Comparison of ENCODE assay signal across 1 cellular context in the genomic region with DNA sequence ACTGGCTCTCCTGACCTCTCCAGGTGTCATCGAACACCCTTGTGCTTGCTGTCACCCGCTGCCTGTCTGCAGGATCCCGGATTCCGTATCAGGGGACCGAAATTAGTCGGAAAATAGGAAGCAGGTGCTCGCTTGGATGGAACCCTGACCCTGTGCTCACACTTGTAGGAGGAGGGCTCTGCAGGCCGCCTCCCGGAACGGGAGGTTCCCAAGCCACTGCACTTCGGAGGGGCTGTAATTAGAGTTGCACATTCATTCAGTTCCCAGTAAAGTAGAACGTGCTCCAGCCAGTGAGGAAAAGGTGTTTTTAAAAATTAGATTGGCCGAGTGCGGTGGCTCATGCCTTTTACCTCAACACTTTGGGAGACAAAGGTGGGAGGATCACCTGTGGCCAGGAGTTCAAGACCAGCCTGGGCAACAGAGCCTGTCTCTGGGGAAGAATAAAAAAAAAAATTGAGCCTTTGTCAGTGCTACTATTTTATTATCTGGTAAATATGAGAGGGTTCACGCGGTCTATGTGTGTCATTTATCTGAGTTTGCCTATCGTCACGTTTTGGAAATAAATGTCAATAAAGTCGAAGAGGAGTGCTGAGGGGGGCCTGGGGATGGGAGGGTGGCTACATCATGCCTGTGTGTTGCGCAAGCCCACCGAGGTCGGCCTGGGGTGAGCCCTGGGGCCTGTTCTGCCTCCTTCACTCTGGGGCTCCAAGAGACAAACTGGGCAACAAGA.
TF ChIP-seq lines count a peak whose summit lies in the region.

No MANE protein-coding gene starts in this region.

TF ChIP-seq in K562, 482 proteins besides CTCF, POLR2A, EP300 and RAD21 (continues in another document):
- TF ChIP-seq BRCA1 (IDR thresholded peaks at IDR 0.05): no peak
- no peak for TF ChIP-seq BRCA1 (CRISPR knock-in tag; IDR thresholded peaks at IDR 0.05)
- no peak for TF ChIP-seq SPI1 (IDR thresholded peaks at IDR 0.05; ENCODE audit: borderline replicate concordance, low read depth, low read length)
- peak in 2 of 3 experiments; percentile 60 to 78 for TF ChIP-seq YY1 (IDR thresholded peaks at IDR 0.05; ENCODE audit: borderline replicate concordance in 1 of 3, control insufficient read depth in 1 of 3, extremely low read depth in 1 of 3, insufficient read depth in 3 of 3, insufficient read length in 1 of 3, insufficient replicate concordance in 2 of 3, low read depth in 1 of 3, low read length in 2 of 3)
- no peak for TF ChIP-seq FUS (optimal IDR thresholded peaks at IDR 0.05; ENCODE audit: low read depth, low read length)
- TF ChIP-seq, protein P1, sequence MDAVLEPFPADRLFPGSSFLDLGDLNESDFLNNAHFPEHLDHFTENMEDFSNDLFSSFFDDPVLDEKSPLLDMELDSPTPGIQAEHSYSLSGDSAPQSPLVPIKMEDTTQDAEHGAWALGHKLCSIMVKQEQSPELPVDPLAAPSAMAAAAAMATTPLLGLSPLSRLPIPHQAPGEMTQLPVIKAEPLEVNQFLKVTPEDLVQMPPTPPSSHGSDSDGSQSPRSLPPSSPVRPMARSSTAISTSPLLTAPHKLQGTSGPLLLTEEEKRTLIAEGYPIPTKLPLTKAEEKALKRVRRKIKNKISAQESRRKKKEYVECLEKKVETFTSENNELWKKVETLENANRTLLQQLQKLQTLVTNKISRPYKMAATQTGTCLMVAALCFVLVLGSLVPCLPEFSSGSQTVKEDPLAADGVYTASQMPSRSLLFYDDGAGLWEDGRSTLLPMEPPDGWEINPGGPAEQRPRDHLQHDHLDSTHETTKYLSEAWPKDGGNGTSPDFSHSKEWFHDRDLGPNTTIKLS (IDR thresholded peaks at IDR 0.05; ENCODE audit: borderline replicate concordance, low read depth): peak; percentile 72; the same call in 1 of the 2 replicates
- peak; percentile 70 for TF ChIP-seq GATAD2B (IDR thresholded peaks at IDR 0.05; ENCODE audit: borderline replicate concordance)
- TF ChIP-seq HDAC8 (tag; IDR thresholded peaks at IDR 0.05): peak; percentile 50; the same call in 1 of the 2 replicates
- TF ChIP-seq GABPB1 (CRISPR knock-in tag; IDR thresholded peaks at IDR 0.05): peak; percentile 95
- TF ChIP-seq ZNF644 (tag; IDR thresholded peaks at IDR 0.05; ENCODE audit: low read depth): no peak
- TF ChIP-seq ZNF121 (CRISPR knock-in tag; conservative IDR thresholded peaks at IDR 0.05): no peak
- peak; percentile 27; the same call in 1 of the 2 replicates for TF ChIP-seq MIER1 (IDR thresholded peaks at IDR 0.05; ENCODE audit: low read depth)
- TF ChIP-seq, protein P2, sequence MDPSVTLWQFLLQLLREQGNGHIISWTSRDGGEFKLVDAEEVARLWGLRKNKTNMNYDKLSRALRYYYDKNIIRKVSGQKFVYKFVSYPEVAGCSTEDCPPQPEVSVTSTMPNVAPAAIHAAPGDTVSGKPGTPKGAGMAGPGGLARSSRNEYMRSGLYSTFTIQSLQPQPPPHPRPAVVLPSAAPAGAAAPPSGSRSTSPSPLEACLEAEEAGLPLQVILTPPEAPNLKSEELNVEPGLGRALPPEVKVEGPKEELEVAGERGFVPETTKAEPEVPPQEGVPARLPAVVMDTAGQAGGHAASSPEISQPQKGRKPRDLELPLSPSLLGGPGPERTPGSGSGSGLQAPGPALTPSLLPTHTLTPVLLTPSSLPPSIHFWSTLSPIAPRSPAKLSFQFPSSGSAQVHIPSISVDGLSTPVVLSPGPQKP (CRISPR knock-in tag; IDR thresholded peaks at IDR 0.05): no peak
- TF ChIP-seq ZNF384 (IDR thresholded peaks at IDR 0.05; ENCODE audit: low read depth, low read length): peak; percentile 56
- TF ChIP-seq HNRNPUL1 (IDR thresholded peaks at IDR 0.05; ENCODE audit: low read length): peak; percentile 39; the same call in 1 of the 2 replicates
- no peak for TF ChIP-seq HNRNPK (IDR thresholded peaks at IDR 0.05; ENCODE audit: low read depth, low read length, poor library complexity, severe bottlenecking)
- TF ChIP-seq CBX2 (IDR thresholded peaks at IDR 0.05; ENCODE audit: insufficient read depth, low read length, poor library complexity, severe bottlenecking): no peak
- TF ChIP-seq, protein P3, sequence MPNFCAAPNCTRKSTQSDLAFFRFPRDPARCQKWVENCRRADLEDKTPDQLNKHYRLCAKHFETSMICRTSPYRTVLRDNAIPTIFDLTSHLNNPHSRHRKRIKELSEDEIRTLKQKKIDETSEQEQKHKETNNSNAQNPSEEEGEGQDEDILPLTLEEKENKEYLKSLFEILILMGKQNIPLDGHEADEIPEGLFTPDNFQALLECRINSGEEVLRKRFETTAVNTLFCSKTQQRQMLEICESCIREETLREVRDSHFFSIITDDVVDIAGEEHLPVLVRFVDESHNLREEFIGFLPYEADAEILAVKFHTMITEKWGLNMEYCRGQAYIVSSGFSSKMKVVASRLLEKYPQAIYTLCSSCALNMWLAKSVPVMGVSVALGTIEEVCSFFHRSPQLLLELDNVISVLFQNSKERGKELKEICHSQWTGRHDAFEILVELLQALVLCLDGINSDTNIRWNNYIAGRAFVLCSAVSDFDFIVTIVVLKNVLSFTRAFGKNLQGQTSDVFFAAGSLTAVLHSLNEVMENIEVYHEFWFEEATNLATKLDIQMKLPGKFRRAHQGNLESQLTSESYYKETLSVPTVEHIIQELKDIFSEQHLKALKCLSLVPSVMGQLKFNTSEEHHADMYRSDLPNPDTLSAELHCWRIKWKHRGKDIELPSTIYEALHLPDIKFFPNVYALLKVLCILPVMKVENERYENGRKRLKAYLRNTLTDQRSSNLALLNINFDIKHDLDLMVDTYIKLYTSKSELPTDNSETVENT (CRISPR knock-in tag; IDR thresholded peaks at IDR 0.05): no peak
- TF ChIP-seq MAFG (tag; conservative IDR thresholded peaks at IDR 0.05): no peak
- TF ChIP-seq NR2F6 (CRISPR knock-in tag; IDR thresholded peaks at IDR 0.05): no peak
- no peak for TF ChIP-seq MYNN (IDR thresholded peaks at IDR 0.05)
- no peak for TF ChIP-seq MYNN (CRISPR knock-in tag; IDR thresholded peaks at IDR 0.05)
- peak; percentile 70 for TF ChIP-seq POLR2AphosphoS5 (IDR thresholded peaks at IDR 0.05; ENCODE audit: control insufficient read depth, insufficient read depth, low read depth, low read length)
- TF ChIP-seq, protein P4, sequence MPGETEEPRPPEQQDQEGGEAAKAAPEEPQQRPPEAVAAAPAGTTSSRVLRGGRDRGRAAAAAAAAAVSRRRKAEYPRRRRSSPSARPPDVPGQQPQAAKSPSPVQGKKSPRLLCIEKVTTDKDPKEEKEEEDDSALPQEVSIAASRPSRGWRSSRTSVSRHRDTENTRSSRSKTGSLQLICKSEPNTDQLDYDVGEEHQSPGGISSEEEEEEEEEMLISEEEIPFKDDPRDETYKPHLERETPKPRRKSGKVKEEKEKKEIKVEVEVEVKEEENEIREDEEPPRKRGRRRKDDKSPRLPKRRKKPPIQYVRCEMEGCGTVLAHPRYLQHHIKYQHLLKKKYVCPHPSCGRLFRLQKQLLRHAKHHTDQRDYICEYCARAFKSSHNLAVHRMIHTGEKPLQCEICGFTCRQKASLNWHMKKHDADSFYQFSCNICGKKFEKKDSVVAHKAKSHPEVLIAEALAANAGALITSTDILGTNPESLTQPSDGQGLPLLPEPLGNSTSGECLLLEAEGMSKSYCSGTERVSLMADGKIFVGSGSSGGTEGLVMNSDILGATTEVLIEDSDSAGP (CRISPR knock-in tag; IDR thresholded peaks at IDR 0.05): no peak
- TF ChIP-seq, protein P5, sequence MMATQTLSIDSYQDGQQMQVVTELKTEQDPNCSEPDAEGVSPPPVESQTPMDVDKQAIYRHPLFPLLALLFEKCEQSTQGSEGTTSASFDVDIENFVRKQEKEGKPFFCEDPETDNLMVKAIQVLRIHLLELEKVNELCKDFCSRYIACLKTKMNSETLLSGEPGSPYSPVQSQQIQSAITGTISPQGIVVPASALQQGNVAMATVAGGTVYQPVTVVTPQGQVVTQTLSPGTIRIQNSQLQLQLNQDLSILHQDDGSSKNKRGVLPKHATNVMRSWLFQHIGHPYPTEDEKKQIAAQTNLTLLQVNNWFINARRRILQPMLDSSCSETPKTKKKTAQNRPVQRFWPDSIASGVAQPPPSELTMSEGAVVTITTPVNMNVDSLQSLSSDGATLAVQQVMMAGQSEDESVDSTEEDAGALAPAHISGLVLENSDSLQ (IDR thresholded peaks at IDR 0.05): no peak
- peak; percentile 64; the same call in 1 of the 2 replicates for TF ChIP-seq PHF21A (IDR thresholded peaks at IDR 0.05; ENCODE audit: borderline replicate concordance, low read depth)
- no peak for TF ChIP-seq XRCC4 (IDR thresholded peaks at IDR 0.05; ENCODE audit: extremely low read depth, insufficient read depth, insufficient read length)
- no peak for TF ChIP-seq FOS (IDR thresholded peaks at IDR 0.05; ENCODE audit: extremely low read depth, insufficient read length)
- TF ChIP-seq, protein P6, sequence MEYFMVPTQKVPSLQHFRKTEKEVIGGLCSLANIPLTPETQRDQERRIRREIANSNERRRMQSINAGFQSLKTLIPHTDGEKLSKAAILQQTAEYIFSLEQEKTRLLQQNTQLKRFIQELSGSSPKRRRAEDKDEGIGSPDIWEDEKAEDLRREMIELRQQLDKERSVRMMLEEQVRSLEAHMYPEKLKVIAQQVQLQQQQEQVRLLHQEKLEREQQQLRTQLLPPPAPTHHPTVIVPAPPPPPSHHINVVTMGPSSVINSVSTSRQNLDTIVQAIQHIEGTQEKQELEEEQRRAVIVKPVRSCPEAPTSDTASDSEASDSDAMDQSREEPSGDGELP (CRISPR knock-in tag; IDR thresholded peaks at IDR 0.05; ENCODE audit: borderline replicate concordance): peak; percentile 72
- TF ChIP-seq TAF15 (IDR thresholded peaks at IDR 0.05; ENCODE audit: low read depth, low read length): no peak
- no peak for TF ChIP-seq EZH2 (IDR thresholded peaks at IDR 0.05; ENCODE audit: borderline replicate concordance, low read depth, low read length)
- TF ChIP-seq ZNF778 (CRISPR knock-in tag; IDR thresholded peaks at IDR 0.05): no peak
- TF ChIP-seq ARID2 (IDR thresholded peaks at IDR 0.05): no peak
- TF ChIP-seq CBFA2T2 (conservative IDR thresholded peaks at IDR 0.05): no peak
- no peak for TF ChIP-seq ETS2 (tag; IDR thresholded peaks at IDR 0.05; ENCODE audit: borderline replicate concordance, poor library complexity, severe bottlenecking)
- TF ChIP-seq, protein P7, sequence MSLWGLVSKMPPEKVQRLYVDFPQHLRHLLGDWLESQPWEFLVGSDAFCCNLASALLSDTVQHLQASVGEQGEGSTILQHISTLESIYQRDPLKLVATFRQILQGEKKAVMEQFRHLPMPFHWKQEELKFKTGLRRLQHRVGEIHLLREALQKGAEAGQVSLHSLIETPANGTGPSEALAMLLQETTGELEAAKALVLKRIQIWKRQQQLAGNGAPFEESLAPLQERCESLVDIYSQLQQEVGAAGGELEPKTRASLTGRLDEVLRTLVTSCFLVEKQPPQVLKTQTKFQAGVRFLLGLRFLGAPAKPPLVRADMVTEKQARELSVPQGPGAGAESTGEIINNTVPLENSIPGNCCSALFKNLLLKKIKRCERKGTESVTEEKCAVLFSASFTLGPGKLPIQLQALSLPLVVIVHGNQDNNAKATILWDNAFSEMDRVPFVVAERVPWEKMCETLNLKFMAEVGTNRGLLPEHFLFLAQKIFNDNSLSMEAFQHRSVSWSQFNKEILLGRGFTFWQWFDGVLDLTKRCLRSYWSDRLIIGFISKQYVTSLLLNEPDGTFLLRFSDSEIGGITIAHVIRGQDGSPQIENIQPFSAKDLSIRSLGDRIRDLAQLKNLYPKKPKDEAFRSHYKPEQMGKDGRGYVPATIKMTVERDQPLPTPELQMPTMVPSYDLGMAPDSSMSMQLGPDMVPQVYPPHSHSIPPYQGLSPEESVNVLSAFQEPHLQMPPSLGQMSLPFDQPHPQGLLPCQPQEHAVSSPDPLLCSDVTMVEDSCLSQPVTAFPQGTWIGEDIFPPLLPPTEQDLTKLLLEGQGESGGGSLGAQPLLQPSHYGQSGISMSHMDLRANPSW (CRISPR knock-in tag; IDR thresholded peaks at IDR 0.05): no peak
- no peak for TF ChIP-seq KLF10 (CRISPR knock-in tag; IDR thresholded peaks at IDR 0.05)
- TF ChIP-seq NFATC3 (IDR thresholded peaks at IDR 0.05): peak; percentile 71; the same call in 1 of the 2 replicates
- TF ChIP-seq SMAD4 (CRISPR knock-in tag; conservative IDR thresholded peaks at IDR 0.05): peak; percentile 62; the same call in 1 of the 2 replicates
- TF ChIP-seq TGIF2 (CRISPR knock-in tag; IDR thresholded peaks at IDR 0.05): no peak
- TF ChIP-seq ZBED1 (IDR thresholded peaks at IDR 0.05): no peak
- peak; percentile 88 for TF ChIP-seq C11orf30 (IDR thresholded peaks at IDR 0.05; ENCODE audit: low read depth)
- TF ChIP-seq TFAM (CRISPR knock-in tag; conservative IDR thresholded peaks at IDR 0.05): no peak
- TF ChIP-seq ZNF184 (CRISPR knock-in tag; IDR thresholded peaks at IDR 0.05): no peak
- TF ChIP-seq CBX8 (IDR thresholded peaks at IDR 0.05; ENCODE audit: borderline replicate concordance, extremely low read depth, low read depth, low read length, poor library complexity, severe bottlenecking): no peak
- TF ChIP-seq, protein P8, sequence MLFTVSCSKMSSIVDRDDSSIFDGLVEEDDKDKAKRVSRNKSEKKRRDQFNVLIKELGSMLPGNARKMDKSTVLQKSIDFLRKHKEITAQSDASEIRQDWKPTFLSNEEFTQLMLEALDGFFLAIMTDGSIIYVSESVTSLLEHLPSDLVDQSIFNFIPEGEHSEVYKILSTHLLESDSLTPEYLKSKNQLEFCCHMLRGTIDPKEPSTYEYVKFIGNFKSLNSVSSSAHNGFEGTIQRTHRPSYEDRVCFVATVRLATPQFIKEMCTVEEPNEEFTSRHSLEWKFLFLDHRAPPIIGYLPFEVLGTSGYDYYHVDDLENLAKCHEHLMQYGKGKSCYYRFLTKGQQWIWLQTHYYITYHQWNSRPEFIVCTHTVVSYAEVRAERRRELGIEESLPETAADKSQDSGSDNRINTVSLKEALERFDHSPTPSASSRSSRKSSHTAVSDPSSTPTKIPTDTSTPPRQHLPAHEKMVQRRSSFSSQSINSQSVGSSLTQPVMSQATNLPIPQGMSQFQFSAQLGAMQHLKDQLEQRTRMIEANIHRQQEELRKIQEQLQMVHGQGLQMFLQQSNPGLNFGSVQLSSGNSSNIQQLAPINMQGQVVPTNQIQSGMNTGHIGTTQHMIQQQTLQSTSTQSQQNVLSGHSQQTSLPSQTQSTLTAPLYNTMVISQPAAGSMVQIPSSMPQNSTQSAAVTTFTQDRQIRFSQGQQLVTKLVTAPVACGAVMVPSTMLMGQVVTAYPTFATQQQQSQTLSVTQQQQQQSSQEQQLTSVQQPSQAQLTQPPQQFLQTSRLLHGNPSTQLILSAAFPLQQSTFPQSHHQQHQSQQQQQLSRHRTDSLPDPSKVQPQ (CRISPR knock-in tag; IDR thresholded peaks at IDR 0.05; ENCODE audit: borderline replicate concordance): no peak
- no peak for TF ChIP-seq STAG1 (CRISPR knock-in tag; IDR thresholded peaks at IDR 0.05; ENCODE audit: borderline replicate concordance)
- peak; percentile 74 to 78 for TF ChIP-seq FOXK2 (conservative IDR thresholded peaks at IDR 0.05 in 1 of 2, IDR thresholded peaks at IDR 0.05 in 1 of 2; ENCODE audit: low read depth in 2 of 2)
- no peak for TF ChIP-seq KDM1A (IDR thresholded peaks at IDR 0.05)
- no peak for TF ChIP-seq ZNF696 (CRISPR knock-in tag; conservative IDR thresholded peaks at IDR 0.05)
- TF ChIP-seq CAMTA2 (CRISPR knock-in tag; conservative IDR thresholded peaks at IDR 0.05): 0 out of 2 replicates have a peak, but pooled peaks have one; percentile 70
- TF ChIP-seq BHLHE40 (IDR thresholded peaks at IDR 0.05; ENCODE audit: low read length): peak; percentile 64
- TF ChIP-seq, protein P9, sequence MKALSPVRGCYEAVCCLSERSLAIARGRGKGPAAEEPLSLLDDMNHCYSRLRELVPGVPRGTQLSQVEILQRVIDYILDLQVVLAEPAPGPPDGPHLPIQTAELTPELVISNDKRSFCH (CRISPR knock-in tag; IDR thresholded peaks at IDR 0.05): no peak
- TF ChIP-seq, protein P9 (tag; IDR thresholded peaks at IDR 0.05): peak; percentile 65; the same call in 1 of the 2 replicates
